35 cellular contexts compared by ENCODE assay signal in genomic region chr11:73396985-73397384, GRCh38. TPM values are rescaled to one million over a fixed set of nuclear protein-coding genes. Genes with fewer than 3 reads are reported as not detected.
DNase-seq lines count a peak whose midpoint lies in the region; ATAC-seq and TF ChIP-seq lines count a peak whose summit lies in the region.
"Had no signal": no experiment of that assay in that cellular context is flagged by ENCODE, and none has a peak within 500 bp of the region (broad histone marks: within the 10 kb centered on the region; RNA-seq: fewer than 3 reads in every experiment).

No MANE protein-coding gene starts in this region.

- H3K4me3 ChIP-seq in HCT116 (replicated peaks in 1 of 2; ENCODE audit: low read depth in 1 of 2, low read length in 2 of 2) = no peak overlapping the region
- no peak overlapping the region for H3K4me3 ChIP-seq in psoas muscle
- H3K4me3 ChIP-seq: ovary, skin epidermis, thoracic aorta, uterus had no signal

- no peaks in the 10 kb centered on the region for H4K20me1 ChIP-seq in HCT116 (ENCODE audit: insufficient read depth)

- WGBS in psoas muscle, 3 donors = 39 to 68% (median 47%) methylated on average over 7 of the region's 7 CpGs

- CTCF ChIA-PET in HCT116 (lab: Charles Lee) = interaction anchor here (0.9 to 1.6 kb wide), 4 partner anchors 38 to 534 kb away, joined by 3 to 7 read pairs (median 4); no protein-coding TSS in a partner anchor

- DNase-seq in activated naive CD4-positive, alpha-beta T cell treated with anti-CD3 and anti-CD28 coated beads, Interleukin-2, amount 50 U/mL, for 72 hours (ENCODE audit: low spot score in 2 of 2) = no peak
- no peak for DNase-seq in activated naive CD4-positive, alpha-beta T cell (lab: John Stamatoyannopoulos, UW)
- no peak for DNase-seq in HCT116 (ENCODE audit: low read depth, low spot score)
- no peak for DNase-seq in endothelial cell (ENCODE audit: low spot score)
- DNase-seq in psoas muscle = no peak
- no peak for DNase-seq in NCI-H1417 (lab: John Stamatoyannopoulos, UW)
- DNase-seq in NCI-H2029 treated with DMSO at 0.1 percent for 48 hours (lab: John Stamatoyannopoulos, UW) = no peak
- DNase-seq: activated CD4-positive, alpha-beta T cell treated with anti-CD3 and anti-CD28 coated beads, Interleukin-2, amount 50 U/mL, for 48 hours; activated CD8-positive, alpha-beta memory T cell treated with anti-CD3 and anti-CD28 coated beads, Interleukin-2, amount 50 U/mL, for 48 hours; caudate nucleus; CD4-positive, CD25-positive, alpha-beta regulatory T cell; cortex of kidney; DND-41; effector memory CD8-positive, alpha-beta T cell; erythroblast; GF-D8; glutamatergic neuron; HCEC 1CT; Kasumi-1; NCI-H1436; NCI-H2107; NCI-H345; NCI-H748 treated with DMSO at 0.1 percent for 48 hours; stimulated activated naive CD8-positive, alpha-beta T cell treated with anti-CD3 and anti-CD28 coated beads, Interleukin-15, amount 100 ng/mL, for 72 hours; T-cell had no signal

- H3K4me3 Mint-ChIP-seq in endothelial cell (ENCODE audit: unreplicated experiment) = peak overlapping the region; percentile 34
- H3K4me3 Mint-ChIP-seq: activated naive CD4-positive, alpha-beta T cell treated with anti-CD3 and anti-CD28 coated beads, Interleukin-2, amount 50 U/mL, for 24 hours; CD4-positive, CD25-positive, alpha-beta regulatory T cell; mesothelial cell of epicardium; naive thymus-derived CD4-positive, alpha-beta T cell; stimulated activated naive CD8-positive, alpha-beta T cell treated with anti-CD3 and anti-CD28 coated beads, Interleukin-15, amount 100 ng/mL, for 72 hours had no signal

- peaks cover 14% of the 10 kb centered on the region for H3K27me3 Mint-ChIP-seq in endothelial cell (ENCODE audit: unreplicated experiment)
- H3K27me3 Mint-ChIP-seq: activated naive CD4-positive, alpha-beta T cell treated with anti-CD3 and anti-CD28 coated beads, Interleukin-2, amount 50 U/mL, for 24 hours; CD4-positive, CD25-positive, alpha-beta regulatory T cell; effector memory CD8-positive, alpha-beta T cell; naive thymus-derived CD4-positive, alpha-beta T cell; stimulated activated naive CD8-positive, alpha-beta T cell treated with anti-CD3 and anti-CD28 coated beads, Interleukin-15, amount 100 ng/mL, for 72 hours; T-cell had no signal

- H3K36me3 Mint-ChIP-seq in activated naive CD4-positive, alpha-beta T cell treated with anti-CD3 and anti-CD28 coated beads, Interleukin-2, amount 50 U/mL, for 72 hours = peaks cover 0 to 7% of the 10 kb centered on the region in 2 donors
- peaks cover 7% of the 10 kb centered on the region for H3K36me3 Mint-ChIP-seq in endothelial cell (ENCODE audit: low read depth, unreplicated experiment)
- H3K36me3 Mint-ChIP-seq: CD4-positive, CD25-positive, alpha-beta regulatory T cell; mesothelial cell of epicardium had no signal

- no peak for TF ChIP-seq POLR2A in HCT116 (IDR thresholded peaks at IDR 0.05; ENCODE audit: borderline replicate concordance, extremely low read depth, insufficient read depth, insufficient read length)

- H3K9me3 ChIP-seq in HCT116 (ENCODE audit: control insufficient read depth in 1 of 2, insufficient read depth in 1 of 2, low read depth in 1 of 2, low read length in 2 of 2) = no peaks in the 10 kb centered on the region
- H3K9me3 ChIP-seq in psoas muscle = no peaks in the 10 kb centered on the region
- H3K9me3 ChIP-seq: ovary, thoracic aorta, uterus had no signal

- peak overlapping the region; percentile 82 to 92 for H3K27ac Mint-ChIP-seq in activated naive CD4-positive, alpha-beta T cell treated with anti-CD3 and anti-CD28 coated beads, Interleukin-2, amount 50 U/mL, for 72 hours
- H3K27ac Mint-ChIP-seq in endothelial cell (ENCODE audit: unreplicated experiment) = no peak overlapping the region
- H3K27ac Mint-ChIP-seq: activated T-helper 2 cell treated with anti-CD3 and anti-CD28 coated beads, Interferon-gamma antibody, Interleukin-2, Interleukin-4, amounts not matched to agents 10 μg/mL and 5 μg/mL and 100 μg/mL, durations not matched to agents 14 hours and 24 hours and 36 hours had no signal

- no peak for TF ChIP-seq RAD21 in HCT116 (IDR thresholded peaks at IDR 0.05; ENCODE audit: low read depth)

- H3K4me2 ChIP-seq in HCT116 (ENCODE audit: low read length) = no peak overlapping the region

- TF ChIP-seq CTCF in HCT116 (IDR thresholded peaks at IDR 0.05 in 2 of 3, conservative IDR thresholded peaks at IDR 0.05 in 1 of 3; ENCODE audit: borderline replicate concordance in 1 of 3, insufficient read depth in 1 of 3, low read depth in 2 of 3, low read length in 2 of 3) (no peak), endothelial cell (IDR thresholded peaks at IDR 0.05; ENCODE audit: unreplicated experiment) (no peak), psoas muscle (IDR thresholded peaks at IDR 0.05) (no peak)

- no peak overlapping the region for H3K9ac ChIP-seq in HCT116 (ENCODE audit: low read length)

- POLR2A ChIA-PET in HCT116 (lab: Charles Lee) = no interaction called here

- no peaks in the 10 kb centered on the region for H3K9me3 Mint-ChIP-seq in activated naive CD4-positive, alpha-beta T cell treated with anti-CD3 and anti-CD28 coated beads, Interleukin-2, amount 50 U/mL, for 72 hours
- no peaks in the 10 kb centered on the region for H3K9me3 Mint-ChIP-seq in endothelial cell (ENCODE audit: unreplicated experiment)
- H3K9me3 Mint-ChIP-seq: activated naive CD4-positive, alpha-beta T cell treated with anti-CD3 and anti-CD28 coated beads, Interleukin-2, amount 50 U/mL, for 24 hours; activated T-helper 2 cell treated with anti-CD3 and anti-CD28 coated beads, Interferon-gamma antibody, Interleukin-2, Interleukin-4, amounts not matched to agents 10 μg/mL and 5 μg/mL and 100 μg/mL, durations not matched to agents 14 hours and 24 hours and 36 hours; CD4-positive, CD25-positive, alpha-beta regulatory T cell; effector memory CD8-positive, alpha-beta T cell; mesothelial cell of epicardium; stimulated activated naive CD8-positive, alpha-beta T cell treated with anti-CD3 and anti-CD28 coated beads, Interleukin-15, amount 100 ng/mL, for 72 hours; T-cell had no signal

- H3K27ac ChIP-seq in HCT116 (ENCODE audit: low read depth, low read length) (no peak overlapping the region), psoas muscle (no peak overlapping the region)
- H3K27ac ChIP-seq: ovary, skin epidermis, thoracic aorta, uterus had no signal

- intact Hi-C loops in HCT116 (cut with micrococcal nuclease) = no loop called here
- intact Hi-C loops in psoas muscle (cut with DNase I) = loop anchor here in 1 of 2 donors (5.0 kb wide), 1 partner anchor 265 kb away; no protein-coding TSS in a partner anchor

- no peaks in the 10 kb centered on the region for H3K79me2 ChIP-seq in HCT116 (ENCODE audit: insufficient read depth, low read length)

- H3K4me1 ChIP-seq in HCT116 (ENCODE audit: control insufficient read depth in 1 of 2, insufficient read depth in 2 of 2, low read length in 2 of 2) (no peaks in the 10 kb centered on the region; a peak in 1 of 4 replicates), psoas muscle (peaks cover 19% of the 10 kb centered on the region)
- H3K4me1 ChIP-seq: uterus had no signal

- no peak for ATAC-seq in activated naive CD4-positive, alpha-beta T cell treated with anti-CD3 and anti-CD28 coated beads, Interleukin-2, amount 50 U/mL, for 72 hours
- ATAC-seq in HCT116 = no peak
- ATAC-seq in psoas muscle = peak in 3 of 4 donors; percentile 27 to 66 (median 53)
- ATAC-seq in HG03457 (IDR thresholded peaks at IDR 0.05; ENCODE audit: unreplicated experiment) = no peak
- ATAC-seq: effector memory CD8-positive, alpha-beta T cell; HepG2; naive thymus-derived CD4-positive, alpha-beta T cell; stimulated activated naive CD8-positive, alpha-beta T cell treated with anti-CD3 and anti-CD28 coated beads, Interleukin-15, amount 100 ng/mL, for 72 hours; T-cell had no signal

- no TSS peak for BruUV-seq in HCT116 (replicated peaks; lab: Mats Ljungman, UMichigan)

- H3K36me3 ChIP-seq in HCT116 (ENCODE audit: control insufficient read depth in 1 of 2, insufficient read depth in 2 of 2, low read length in 2 of 2) (peaks cover 2 to 12% of the 10 kb centered on the region in 2 experiments; a peak in 2 of 4 replicates), psoas muscle (ENCODE audit: insufficient read depth in 1 of 2, low read depth in 1 of 2) (peaks cover 0 to 30% of the 10 kb centered on the region in 2 donors)
- H3K36me3 ChIP-seq: ovary, thoracic aorta, uterus had no signal

- RAD21 ChIA-PET in HCT116 (lab: Charles Lee; ENCODE audit: low non-redundant PET in 1 of 2, low total read pairs in 2 of 2, uncharacterized antibody in 2 of 2, unreplicated experiment in 2 of 2) = no interaction called here

- peaks cover 9% of the 10 kb centered on the region for H3K4me1 Mint-ChIP-seq in endothelial cell (ENCODE audit: unreplicated experiment)
- H3K4me1 Mint-ChIP-seq: activated naive CD4-positive, alpha-beta T cell treated with anti-CD3 and anti-CD28 coated beads, Interleukin-2, amount 50 U/mL, for 24 hours; mesothelial cell of epicardium had no signal

- H3K27me3 ChIP-seq in HCT116 (ENCODE audit: insufficient read depth, low read length) (no peaks in the 10 kb centered on the region), psoas muscle (ENCODE audit: insufficient read depth in 3 of 3, low read length in 2 of 3) (no peaks in the 10 kb centered on the region)
- H3K27me3 ChIP-seq: ovary, uterus had no signal

- H3K9me2 ChIP-seq in HCT116 (ENCODE audit: insufficient read depth) = no peaks in the 10 kb centered on the region

- H2AFZ ChIP-seq in HCT116 (ENCODE audit: low read depth, low read length, poor library complexity, severe bottlenecking) = no peak overlapping the region

TF ChIP-seq in HCT116, 20 proteins besides CTCF, POLR2A, EP300 and RAD21:
- TF ChIP-seq CEBPB (IDR thresholded peaks at IDR 0.05; ENCODE audit: low read depth) (no peak), JUND (IDR thresholded peaks at IDR 0.05) (no peak), ZFX (IDR thresholded peaks at IDR 0.05) (no peak), POLR2AphosphoS5 (IDR thresholded peaks at IDR 0.05; ENCODE audit: low read depth, low read length) (0 out of 2 replicates have a peak, but pooled peaks have one; percentile 23), YY1 (IDR thresholded peaks at IDR 0.05; ENCODE audit: extremely low read depth, insufficient replicate concordance, low read depth, low read length) (no peak), ZNF274 (IDR thresholded peaks at IDR 0.05; ENCODE audit: low read depth, low read length) (no peak)

RNA-seq across cellular contexts. Expression of gene RELT, which starts 20.8 kb away (rescaled TPM):
- 10 to 100 TPM; 23.2 to 28.2 TPM for total RNA-seq in activated naive CD4-positive, alpha-beta T cell treated with anti-CD3 and anti-CD28 coated beads, Interleukin-2, amount 50 U/mL, for 72 hours
- 13.8 TPM for total RNA-seq in HCT116 (2021; ENCODE audit: unreplicated experiment)
- polyA plus RNA-seq in HCT116 (2012) = 10.3 and 13.3 TPM in 2 replicates
- 15.2 TPM for total RNA-seq in endothelial cell (ENCODE audit: unreplicated experiment)
- 10 to 100 TPM in 3 of 4 donors, 1 to 10 TPM in 1; 9.0 to 33.0 (median 17.2) TPM for total RNA-seq in psoas muscle
- 10 to 100 TPM in 2 of 3 donors, 1 to 10 TPM in 1; 4.9 to 15.8 (median 15.5) TPM for polyA plus RNA-seq in psoas muscle

Comparison
In these comparisons a context has a peak if more than half of its experiments do, and no peak if none do; other contexts are left out.
1. ATAC-seq: peak in psoas muscle (3 of 4); none in activated naive CD4-positive, alpha-beta T cell treated with anti-CD3 and anti-CD28 coated beads, Interleukin-2, amount 50 U/mL, for 72 hours (0 of 2), HCT116 (single experiment) and HG03457 (single experiment).